Comparison of ENCODE assay signal across 7 cellular contexts in the genomic region with DNA sequence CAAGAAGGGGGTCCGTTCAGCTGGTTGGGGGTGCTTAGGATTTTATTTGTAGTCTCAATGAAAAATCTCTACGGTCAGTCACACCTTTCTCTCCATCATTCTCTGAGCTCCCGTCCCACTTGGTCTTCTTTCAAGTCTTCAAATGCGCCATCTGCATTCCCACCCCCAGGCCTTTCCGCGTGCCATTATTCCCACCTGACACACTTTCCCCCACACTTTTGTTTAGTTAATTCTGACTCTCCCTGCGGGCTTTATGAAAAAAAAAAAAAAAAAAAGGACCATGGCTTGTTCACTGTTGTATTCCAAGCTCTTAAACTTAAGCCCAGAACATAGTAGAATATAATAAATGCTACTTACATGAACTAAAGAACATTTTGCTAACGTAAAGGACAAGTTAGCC. TPM values are rescaled to one million over a fixed set of nuclear protein-coding genes. Genes with fewer than 3 reads are reported as not detected.
"Had no signal": no experiment of that assay in that cellular context is flagged by ENCODE, and none has a peak within 500 bp of the region (broad histone marks: within the 10 kb centered on the region; RNA-seq: fewer than 3 reads in every experiment).

No MANE protein-coding gene starts in this region.

- ATAC-seq: GM23338 had no signal

- H3K4me3 ChIP-seq: GM23338 had no signal

- H2AFZ ChIP-seq: GM23338 had no signal

- DNase-seq: H9, HCEC 1CT, KBM-7 had no signal

- H3K4me2 ChIP-seq: GM23338 had no signal

RNA-seq across cellular contexts. Expression of a gene that starts 11.7 kb away (rescaled TPM):
- total RNA-seq: GM23338, H1, H9, HT-29 had no signal
- polyA plus RNA-seq: GM23338, H1, IgD-negative memory B cell had no signal

RNA-seq across cellular contexts. Expression of a gene that starts 22.9 kb away (rescaled TPM):
- total RNA-seq: GM23338, H1, H9, HT-29 had no signal
- polyA plus RNA-seq: GM23338, H1, IgD-negative memory B cell had no signal

RNA-seq across cellular contexts. Expression of a gene that starts 34.9 kb away (rescaled TPM):
- total RNA-seq: GM23338, H1, H9, HT-29 had no signal
- polyA plus RNA-seq: GM23338, H1, IgD-negative memory B cell had no signal

RNA-seq across cellular contexts. Expression of a gene that starts 53.3 kb away (rescaled TPM):
- total RNA-seq: GM23338, H1, H9, HT-29 had no signal
- polyA plus RNA-seq: GM23338, H1, IgD-negative memory B cell had no signal
